ENCODE assay signal across 3 cellular contexts in genomic region chr3:114698355-114699105, GRCh38.
TF ChIP-seq lines count a peak whose summit lies in the region.

No MANE protein-coding gene starts in this region.

TF ChIP-seq in HCT116, 20 proteins besides CTCF, POLR2A, EP300 and RAD21:
- no peak for TF ChIP-seq YY1 (IDR thresholded peaks at IDR 0.05; ENCODE audit: extremely low read depth, insufficient replicate concordance, low read depth, low read length)
- no peak for TF ChIP-seq ATF3 (IDR thresholded peaks at IDR 0.05)
- no peak for TF ChIP-seq ZFX (IDR thresholded peaks at IDR 0.05)
- no peak for TF ChIP-seq EZH2 (IDR thresholded peaks at IDR 0.05)
- TF ChIP-seq SP1 (IDR thresholded peaks at IDR 0.05; ENCODE audit: low read depth), result no peak
- no peak for TF ChIP-seq CBX3 (IDR thresholded peaks at IDR 0.05; ENCODE audit: low read depth)
- no peak for TF ChIP-seq REST (IDR thresholded peaks at IDR 0.05; ENCODE audit: low read depth)
- no peak for TF ChIP-seq FOSL1 (IDR thresholded peaks at IDR 0.05; ENCODE audit: low read depth)
- TF ChIP-seq SRF (IDR thresholded peaks at IDR 0.05; ENCODE audit: low read depth), result no peak

TF ChIP-seq in H1, 55 proteins besides CTCF, POLR2A, EP300 and RAD21 (continues in another document):
- TF ChIP-seq SUZ12 (IDR thresholded peaks at IDR 0.05; ENCODE audit: low read length) (no peak), ATF2 (IDR thresholded peaks at IDR 0.05; ENCODE audit: low read length) (no peak), SP2 (IDR thresholded peaks at IDR 0.05; ENCODE audit: low read length) (no peak), SIRT6 (IDR thresholded peaks at IDR 0.05; ENCODE audit: low read length) (no peak), CHD2 (IDR thresholded peaks at IDR 0.05; ENCODE audit: low read length) (no peak), TAF7 (optimal IDR thresholded peaks at IDR 0.05; ENCODE audit: borderline replicate concordance, low read depth, low read length) (no peak), KDM1A (IDR thresholded peaks at IDR 0.05; ENCODE audit: borderline replicate concordance, low read length) (no peak), JUND (IDR thresholded peaks at IDR 0.05; ENCODE audit: low read length) (no peak), ATF3 (IDR thresholded peaks at IDR 0.05; ENCODE audit: insufficient read depth, low read depth, low read length) (no peak), BRCA1 (IDR thresholded peaks at IDR 0.05; ENCODE audit: low read depth, low read length) (no peak), CBX5 (IDR thresholded peaks at IDR 0.05; ENCODE audit: low read depth, low read length) (no peak), TEAD4 (IDR thresholded peaks at IDR 0.05; ENCODE audit: low read depth, low read length) (no peak), SRF (IDR thresholded peaks at IDR 0.05; ENCODE audit: low read depth, low read length) (no peak), NRF1 (IDR thresholded peaks at IDR 0.05; ENCODE audit: low read depth, low read length) (no peak)

TF ChIP-seq in liver, 16 proteins besides CTCF, POLR2A, EP300 and RAD21:
- TF ChIP-seq RXRA (IDR thresholded peaks at IDR 0.05), result no peak
- TF ChIP-seq ATF3 (IDR thresholded peaks at IDR 0.05), result no peak
- TF ChIP-seq MAX (IDR thresholded peaks at IDR 0.05), result no peak
- no peak for TF ChIP-seq HNF4A (conservative IDR thresholded peaks at IDR 0.05)
- no peak for TF ChIP-seq FOXA2 (IDR thresholded peaks at IDR 0.05)
- no peak for TF ChIP-seq GABPA (IDR thresholded peaks at IDR 0.05 in 1 of 2, conservative IDR thresholded peaks at IDR 0.05 in 1 of 2)
- no peak for TF ChIP-seq JUND (IDR thresholded peaks at IDR 0.05)
- TF ChIP-seq REST (IDR thresholded peaks at IDR 0.05), result no peak
- TF ChIP-seq HNF4G (IDR thresholded peaks at IDR 0.05), result no peak
- no peak for TF ChIP-seq ZBTB33 (IDR thresholded peaks at IDR 0.05)
- no peak for TF ChIP-seq FOXA1 (IDR thresholded peaks at IDR 0.05)
- TF ChIP-seq EGR1 (IDR thresholded peaks at IDR 0.05; ENCODE audit: low read depth in 2 of 2), result no peak
- no peak for TF ChIP-seq NR2F2 (IDR thresholded peaks at IDR 0.05)
- TF ChIP-seq YY1 (IDR thresholded peaks at IDR 0.05), result no peak
- no peak for TF ChIP-seq SP1 (IDR thresholded peaks at IDR 0.05)
- TF ChIP-seq TAF1 (conservative IDR thresholded peaks at IDR 0.05), result no peak
